ENCODE assay signal across 21 cellular contexts in genomic region chr10:58041901-58042300, GRCh38.
DNase-seq lines count a peak whose midpoint lies in the region; FAIRE-seq and TF ChIP-seq lines count a peak whose summit lies in the region.
"Had no signal": no experiment of that assay in that cellular context is flagged by ENCODE, and none has a peak within 500 bp of the region (broad histone marks: within the 10 kb centered on the region; RNA-seq: fewer than 3 reads in every experiment).

No MANE protein-coding gene starts in this region.

- intact Hi-C loops in activated T-helper 1 cell treated with anti-CD3 and anti-CD28 coated beads, Interleukin-12 subunit alpha, Interleukin-12 subunit beta, Interleukin-2, Interleukin-4 antibody, amounts not matched to agents 30 ng/mL and 10 ng/mL and 1 ng/mL, durations not matched to agents 14 hours and 24 hours and 36 hours (cut with micrococcal nuclease), result no loop called here

- peak; percentile 59 for DNase-seq in NCI-H226
- DNase-seq in fibroblast of villous mesenchyme (ENCODE audit: low read depth), result peak; percentile 25
- DNase-seq in urothelium cell line (ENCODE audit: low spot score), result no peak
- DNase-seq in mesenteric fat pad (ENCODE audit: low spot score), result no peak
- no peak for DNase-seq in activated T-helper 1 cell treated with anti-CD3 and anti-CD28 coated beads, Interleukin-12 subunit alpha, Interleukin-12 subunit beta, Interleukin-2, Interleukin-4 antibody, amounts not matched to agents 30 ng/mL and 10 ng/mL and 1 ng/mL, durations not matched to agents 14 hours and 24 hours and 36 hours (ENCODE audit: low spot score)
- DNase-seq in stimulated activated CD8-positive, alpha-beta memory T cell treated with anti-CD3 and anti-CD28 coated beads, Interleukin-4, amount 100 ng/mL, for 48 hours, result no peak
- DNase-seq: Caco-2; CD4-positive, CD25-positive, alpha-beta regulatory T cell; CD8-positive, alpha-beta T cell; DMS153; DND-41; GM23248; H7; HCEC 1CT had no signal

- no peak for TF ChIP-seq CTCF in fibroblast of villous mesenchyme (IDR thresholded peaks at IDR 0.05; ENCODE audit: insufficient read depth, low read depth, low read length)

- H3K4me3 Mint-ChIP-seq in activated T-helper 1 cell treated with anti-CD3 and anti-CD28 coated beads, Interleukin-12 subunit alpha, Interleukin-12 subunit beta, Interleukin-2, Interleukin-4 antibody, amounts not matched to agents 30 ng/mL and 10 ng/mL and 1 ng/mL, durations not matched to agents 14 hours and 24 hours and 36 hours, result no peak overlapping the region
- H3K4me3 Mint-ChIP-seq: B cell; CD4-positive, CD25-positive, alpha-beta regulatory T cell; CD8-positive, alpha-beta T cell had no signal

- H3K27ac Mint-ChIP-seq in activated T-helper 1 cell treated with anti-CD3 and anti-CD28 coated beads, Interleukin-12 subunit alpha, Interleukin-12 subunit beta, Interleukin-2, Interleukin-4 antibody, amounts not matched to agents 30 ng/mL and 10 ng/mL and 1 ng/mL, durations not matched to agents 14 hours and 24 hours and 36 hours, result no peak overlapping the region
- H3K27ac Mint-ChIP-seq: B cell; CD4-positive, CD25-positive, alpha-beta regulatory T cell; CD8-positive, alpha-beta T cell had no signal

- FAIRE-seq in endometrium (lab: Jason Lieb, UNC) (peak; percentile 79), urothelium cell line (lab: Jason Lieb, UNC) (peak; percentile 87)
- FAIRE-seq: A204.1, G401.6, GM12892, H1 had no signal

- H3K27me3 Mint-ChIP-seq in activated T-helper 1 cell treated with anti-CD3 and anti-CD28 coated beads, Interleukin-12 subunit alpha, Interleukin-12 subunit beta, Interleukin-2, Interleukin-4 antibody, amounts not matched to agents 30 ng/mL and 10 ng/mL and 1 ng/mL, durations not matched to agents 14 hours and 24 hours and 36 hours (ENCODE audit: insufficient read depth), result no peaks in the 10 kb centered on the region
- H3K27me3 Mint-ChIP-seq: B cell; CD4-positive, CD25-positive, alpha-beta regulatory T cell had no signal

- H3K4me3 ChIP-seq in fibroblast of villous mesenchyme (ENCODE audit: low read depth, low read length), result no peak overlapping the region
- H3K4me3 ChIP-seq: BLaER1, GM23248 had no signal

- no peaks in the 10 kb centered on the region for H3K9me3 Mint-ChIP-seq in activated T-helper 1 cell treated with anti-CD3 and anti-CD28 coated beads, Interleukin-12 subunit alpha, Interleukin-12 subunit beta, Interleukin-2, Interleukin-4 antibody, amounts not matched to agents 30 ng/mL and 10 ng/mL and 1 ng/mL, durations not matched to agents 14 hours and 24 hours and 36 hours

- H3K36me3 Mint-ChIP-seq in activated T-helper 1 cell treated with anti-CD3 and anti-CD28 coated beads, Interleukin-12 subunit alpha, Interleukin-12 subunit beta, Interleukin-2, Interleukin-4 antibody, amounts not matched to agents 30 ng/mL and 10 ng/mL and 1 ng/mL, durations not matched to agents 14 hours and 24 hours and 36 hours (ENCODE audit: low read depth), result no peaks in the 10 kb centered on the region
- H3K36me3 Mint-ChIP-seq: CD4-positive, CD25-positive, alpha-beta regulatory T cell; CD8-positive, alpha-beta T cell had no signal

- no peaks in the 10 kb centered on the region for H3K4me1 Mint-ChIP-seq in activated T-helper 1 cell treated with anti-CD3 and anti-CD28 coated beads, Interleukin-12 subunit alpha, Interleukin-12 subunit beta, Interleukin-2, Interleukin-4 antibody, amounts not matched to agents 30 ng/mL and 10 ng/mL and 1 ng/mL, durations not matched to agents 14 hours and 24 hours and 36 hours (ENCODE audit: low read depth)
- H3K4me1 Mint-ChIP-seq: B cell; CD4-positive, CD25-positive, alpha-beta regulatory T cell had no signal

Comparison
In these comparisons a context has a peak if more than half of its experiments do, and no peak if none do; other contexts are left out.
1. DNase-seq: peak in NCI-H226 (single experiment) and fibroblast of villous mesenchyme (single experiment); none in urothelium cell line (single experiment), mesenteric fat pad (single experiment), activated T-helper 1 cell treated with anti-CD3 and anti-CD28 coated beads, Interleukin-12 subunit alpha, Interleukin-12 subunit beta, Interleukin-2, Interleukin-4 antibody, amounts not matched to agents 30 ng/mL and 10 ng/mL and 1 ng/mL, durations not matched to agents 14 hours and 24 hours and 36 hours (single experiment) and stimulated activated CD8-positive, alpha-beta memory T cell treated with anti-CD3 and anti-CD28 coated beads, Interleukin-4, amount 100 ng/mL, for 48 hours (single experiment).